ENCODE assay signal across 1 cellular context in the genomic region with DNA sequence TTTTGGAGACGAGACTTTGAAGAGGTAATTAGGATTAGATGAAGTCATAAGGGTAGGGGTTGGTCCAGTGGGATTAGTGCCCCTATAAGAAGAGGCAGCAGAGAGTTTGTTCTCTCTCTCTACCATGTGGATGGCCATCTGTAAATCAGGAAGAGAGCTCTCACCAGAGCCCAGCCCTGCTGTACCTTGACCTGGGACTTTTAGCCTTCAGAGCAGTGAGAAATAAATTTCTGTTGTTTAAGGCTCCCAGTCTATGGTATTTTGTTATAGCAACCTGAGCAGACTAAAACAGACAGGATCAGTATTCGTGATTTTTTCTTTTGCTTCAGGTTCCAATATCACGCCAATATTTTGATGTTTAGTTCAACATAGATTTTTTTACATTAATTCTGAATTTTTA.
TF ChIP-seq lines count a peak whose summit lies in the region.

No MANE protein-coding gene starts in this region.

TF ChIP-seq in HepG2, 621 proteins besides CTCF, POLR2A, EP300 and RAD21 (continues in another document):
- TF ChIP-seq SOX13 (IDR thresholded peaks at IDR 0.05), result no peak
- peak in 1 of 2 experiments; percentile 27; a peak in 1 of 4 replicates for TF ChIP-seq SOX13 (CRISPR knock-in tag; conservative IDR thresholded peaks at IDR 0.05 in 1 of 2, IDR thresholded peaks at IDR 0.05 in 1 of 2)
- TF ChIP-seq JUNB (CRISPR knock-in tag; IDR thresholded peaks at IDR 0.05; ENCODE audit: borderline replicate concordance), result no peak
- TF ChIP-seq, protein P1, sequence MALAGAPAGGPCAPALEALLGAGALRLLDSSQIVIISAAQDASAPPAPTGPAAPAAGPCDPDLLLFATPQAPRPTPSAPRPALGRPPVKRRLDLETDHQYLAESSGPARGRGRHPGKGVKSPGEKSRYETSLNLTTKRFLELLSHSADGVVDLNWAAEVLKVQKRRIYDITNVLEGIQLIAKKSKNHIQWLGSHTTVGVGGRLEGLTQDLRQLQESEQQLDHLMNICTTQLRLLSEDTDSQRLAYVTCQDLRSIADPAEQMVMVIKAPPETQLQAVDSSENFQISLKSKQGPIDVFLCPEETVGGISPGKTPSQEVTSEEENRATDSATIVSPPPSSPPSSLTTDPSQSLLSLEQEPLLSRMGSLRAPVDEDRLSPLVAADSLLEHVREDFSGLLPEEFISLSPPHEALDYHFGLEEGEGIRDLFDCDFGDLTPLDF (CRISPR knock-in tag; IDR thresholded peaks at IDR 0.05), result no peak
- no peak for TF ChIP-seq REPIN1 (CRISPR knock-in tag; IDR thresholded peaks at IDR 0.05; ENCODE audit: borderline replicate concordance, low read depth)
- TF ChIP-seq NFKB2 (CRISPR knock-in tag; IDR thresholded peaks at IDR 0.05; ENCODE audit: borderline replicate concordance), result no peak
- TF ChIP-seq TGIF2 (CRISPR knock-in tag; IDR thresholded peaks at IDR 0.05), result no peak
- no peak for TF ChIP-seq ZNF414 (CRISPR knock-in tag; IDR thresholded peaks at IDR 0.05)
- no peak for TF ChIP-seq TFDP1 (CRISPR knock-in tag; IDR thresholded peaks at IDR 0.05; ENCODE audit: borderline replicate concordance)
- TF ChIP-seq CENPX (CRISPR knock-in tag; IDR thresholded peaks at IDR 0.05), result no peak
- TF ChIP-seq HNF4A (CRISPR knock-in tag; IDR thresholded peaks at IDR 0.05), result peak; percentile 87
- TF ChIP-seq ZFAT (CRISPR knock-in tag; conservative IDR thresholded peaks at IDR 0.05), result no peak
- TF ChIP-seq, protein P2, sequence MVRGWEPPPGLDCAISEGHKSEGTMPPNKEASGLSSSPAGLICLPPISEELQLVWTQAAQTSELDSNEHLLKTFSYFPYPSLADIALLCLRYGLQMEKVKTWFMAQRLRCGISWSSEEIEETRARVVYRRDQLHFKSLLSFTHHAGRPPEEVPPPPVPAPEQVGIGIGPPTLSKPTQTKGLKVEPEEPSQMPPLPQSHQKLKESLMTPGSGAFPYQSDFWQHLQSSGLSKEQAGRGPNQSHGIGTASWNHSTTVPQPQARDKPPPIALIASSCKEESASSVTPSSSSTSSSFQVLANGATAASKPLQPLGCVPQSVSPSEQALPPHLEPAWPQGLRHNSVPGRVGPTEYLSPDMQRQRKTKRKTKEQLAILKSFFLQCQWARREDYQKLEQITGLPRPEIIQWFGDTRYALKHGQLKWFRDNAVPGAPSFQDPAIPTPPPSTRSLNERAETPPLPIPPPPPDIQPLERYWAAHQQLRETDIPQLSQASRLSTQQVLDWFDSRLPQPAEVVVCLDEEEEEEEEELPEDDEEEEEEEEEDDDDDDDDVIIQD (CRISPR knock-in tag; IDR thresholded peaks at IDR 0.05; ENCODE audit: low read depth), result peak; percentile 54; the same call in 1 of the 2 replicates
- TF ChIP-seq, protein P3, sequence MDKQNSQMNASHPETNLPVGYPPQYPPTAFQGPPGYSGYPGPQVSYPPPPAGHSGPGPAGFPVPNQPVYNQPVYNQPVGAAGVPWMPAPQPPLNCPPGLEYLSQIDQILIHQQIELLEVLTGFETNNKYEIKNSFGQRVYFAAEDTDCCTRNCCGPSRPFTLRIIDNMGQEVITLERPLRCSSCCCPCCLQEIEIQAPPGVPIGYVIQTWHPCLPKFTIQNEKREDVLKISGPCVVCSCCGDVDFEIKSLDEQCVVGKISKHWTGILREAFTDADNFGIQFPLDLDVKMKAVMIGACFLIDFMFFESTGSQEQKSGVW (CRISPR knock-in tag; IDR thresholded peaks at IDR 0.05; ENCODE audit: borderline replicate concordance), result no peak
- no peak for TF ChIP-seq ZNF160 (CRISPR knock-in tag; IDR thresholded peaks at IDR 0.05)
- TF ChIP-seq, protein P4, sequence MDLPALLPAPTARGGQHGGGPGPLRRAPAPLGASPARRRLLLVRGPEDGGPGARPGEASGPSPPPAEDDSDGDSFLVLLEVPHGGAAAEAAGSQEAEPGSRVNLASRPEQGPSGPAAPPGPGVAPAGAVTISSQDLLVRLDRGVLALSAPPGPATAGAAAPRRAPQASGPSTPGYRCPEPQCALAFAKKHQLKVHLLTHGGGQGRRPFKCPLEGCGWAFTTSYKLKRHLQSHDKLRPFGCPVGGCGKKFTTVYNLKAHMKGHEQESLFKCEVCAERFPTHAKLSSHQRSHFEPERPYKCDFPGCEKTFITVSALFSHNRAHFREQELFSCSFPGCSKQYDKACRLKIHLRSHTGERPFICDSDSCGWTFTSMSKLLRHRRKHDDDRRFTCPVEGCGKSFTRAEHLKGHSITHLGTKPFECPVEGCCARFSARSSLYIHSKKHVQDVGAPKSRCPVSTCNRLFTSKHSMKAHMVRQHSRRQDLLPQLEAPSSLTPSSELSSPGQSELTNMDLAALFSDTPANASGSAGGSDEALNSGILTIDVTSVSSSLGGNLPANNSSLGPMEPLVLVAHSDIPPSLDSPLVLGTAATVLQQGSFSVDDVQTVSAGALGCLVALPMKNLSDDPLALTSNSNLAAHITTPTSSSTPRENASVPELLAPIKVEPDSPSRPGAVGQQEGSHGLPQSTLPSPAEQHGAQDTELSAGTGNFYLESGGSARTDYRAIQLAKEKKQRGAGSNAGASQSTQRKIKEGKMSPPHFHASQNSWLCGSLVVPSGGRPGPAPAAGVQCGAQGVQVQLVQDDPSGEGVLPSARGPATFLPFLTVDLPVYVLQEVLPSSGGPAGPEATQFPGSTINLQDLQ (CRISPR knock-in tag; IDR thresholded peaks at IDR 0.05), result no peak
- no peak for TF ChIP-seq BRD4 (CRISPR knock-in tag; IDR thresholded peaks at IDR 0.05)
- TF ChIP-seq ZNF143 (CRISPR knock-in tag; IDR thresholded peaks at IDR 0.05), result no peak
- no peak for TF ChIP-seq POLR2AphosphoS2 (IDR thresholded peaks at IDR 0.05; ENCODE audit: low read depth, low read length)
- TF ChIP-seq GLI4 (CRISPR knock-in tag; IDR thresholded peaks at IDR 0.05; ENCODE audit: borderline replicate concordance), result no peak
- TF ChIP-seq ZNF775 (CRISPR knock-in tag; IDR thresholded peaks at IDR 0.05; ENCODE audit: borderline replicate concordance), result no peak
- peak; percentile 43; the same call in 1 of the 2 replicates for TF ChIP-seq NCOR1 (IDR thresholded peaks at IDR 0.05; ENCODE audit: borderline replicate concordance, low read length)
- TF ChIP-seq ZFP36 (IDR thresholded peaks at IDR 0.05; ENCODE audit: borderline replicate concordance, low read depth, low read length, partially characterized antibody), result no peak
- TF ChIP-seq ZNF24 (IDR thresholded peaks at IDR 0.05), result no peak
- TF ChIP-seq ZNF614 (CRISPR knock-in tag; IDR thresholded peaks at IDR 0.05; ENCODE audit: borderline replicate concordance), result 0 out of 2 replicates have a peak, but pooled peaks have one; percentile 16
- TF ChIP-seq ZNF720 (CRISPR knock-in tag; IDR thresholded peaks at IDR 0.05), result no peak
- TF ChIP-seq, protein P5, sequence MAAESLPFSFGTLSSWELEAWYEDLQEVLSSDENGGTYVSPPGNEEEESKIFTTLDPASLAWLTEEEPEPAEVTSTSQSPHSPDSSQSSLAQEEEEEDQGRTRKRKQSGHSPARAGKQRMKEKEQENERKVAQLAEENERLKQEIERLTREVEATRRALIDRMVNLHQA (CRISPR knock-in tag; IDR thresholded peaks at IDR 0.05), result no peak
- no peak for TF ChIP-seq POGZ (CRISPR knock-in tag; IDR thresholded peaks at IDR 0.05)
- TF ChIP-seq ZBTB14 (CRISPR knock-in tag; IDR thresholded peaks at IDR 0.05), result no peak
- no peak for TF ChIP-seq ZFP36L2 (CRISPR knock-in tag; IDR thresholded peaks at IDR 0.05)
- peak; percentile 90 for TF ChIP-seq ZNF12 (CRISPR knock-in tag; IDR thresholded peaks at IDR 0.05)
- TF ChIP-seq ARID2 (CRISPR knock-in tag; IDR thresholded peaks at IDR 0.05; ENCODE audit: borderline replicate concordance), result no peak
- TF ChIP-seq ZMYM4 (CRISPR knock-in tag; IDR thresholded peaks at IDR 0.05), result peak; percentile 41; the same call in 1 of the 2 replicates
- TF ChIP-seq TOPORS (CRISPR knock-in tag; IDR thresholded peaks at IDR 0.05), result no peak
- no peak; the same call in 1 of the 2 replicates for TF ChIP-seq FOXJ3 (CRISPR knock-in tag; IDR thresholded peaks at IDR 0.05; ENCODE audit: borderline replicate concordance)
- no peak for TF ChIP-seq RFX1 (IDR thresholded peaks at IDR 0.05)
- TF ChIP-seq FOXK1 (CRISPR knock-in tag; IDR thresholded peaks at IDR 0.05; ENCODE audit: borderline replicate concordance, low read depth), result no peak
- TF ChIP-seq SALL1 (CRISPR knock-in tag; IDR thresholded peaks at IDR 0.05), result peak; percentile 16; the same call in 1 of the 2 replicates
- TF ChIP-seq ZNF225 (CRISPR knock-in tag; IDR thresholded peaks at IDR 0.05), result no peak
- TF ChIP-seq, protein P6, sequence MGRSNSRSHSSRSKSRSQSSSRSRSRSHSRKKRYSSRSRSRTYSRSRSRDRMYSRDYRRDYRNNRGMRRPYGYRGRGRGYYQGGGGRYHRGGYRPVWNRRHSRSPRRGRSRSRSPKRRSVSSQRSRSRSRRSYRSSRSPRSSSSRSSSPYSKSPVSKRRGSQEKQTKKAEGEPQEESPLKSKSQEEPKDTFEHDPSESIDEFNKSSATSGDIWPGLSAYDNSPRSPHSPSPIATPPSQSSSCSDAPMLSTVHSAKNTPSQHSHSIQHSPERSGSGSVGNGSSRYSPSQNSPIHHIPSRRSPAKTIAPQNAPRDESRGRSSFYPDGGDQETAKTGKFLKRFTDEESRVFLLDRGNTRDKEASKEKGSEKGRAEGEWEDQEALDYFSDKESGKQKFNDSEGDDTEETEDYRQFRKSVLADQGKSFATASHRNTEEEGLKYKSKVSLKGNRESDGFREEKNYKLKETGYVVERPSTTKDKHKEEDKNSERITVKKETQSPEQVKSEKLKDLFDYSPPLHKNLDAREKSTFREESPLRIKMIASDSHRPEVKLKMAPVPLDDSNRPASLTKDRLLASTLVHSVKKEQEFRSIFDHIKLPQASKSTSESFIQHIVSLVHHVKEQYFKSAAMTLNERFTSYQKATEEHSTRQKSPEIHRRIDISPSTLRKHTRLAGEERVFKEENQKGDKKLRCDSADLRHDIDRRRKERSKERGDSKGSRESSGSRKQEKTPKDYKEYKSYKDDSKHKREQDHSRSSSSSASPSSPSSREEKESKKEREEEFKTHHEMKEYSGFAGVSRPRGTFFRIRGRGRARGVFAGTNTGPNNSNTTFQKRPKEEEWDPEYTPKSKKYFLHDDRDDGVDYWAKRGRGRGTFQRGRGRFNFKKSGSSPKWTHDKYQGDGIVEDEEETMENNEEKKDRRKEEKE (IDR thresholded peaks at IDR 0.05), result no peak
- TF ChIP-seq TBP (CRISPR knock-in tag; IDR thresholded peaks at IDR 0.05), result no peak
- TF ChIP-seq MTA1 (CRISPR knock-in tag; IDR thresholded peaks at IDR 0.05; ENCODE audit: borderline replicate concordance), result no peak
- TF ChIP-seq ZNF790 (CRISPR knock-in tag; IDR thresholded peaks at IDR 0.05; ENCODE audit: borderline replicate concordance), result no peak
- TF ChIP-seq ZNF543 (CRISPR knock-in tag; IDR thresholded peaks at IDR 0.05), result no peak
- no peak for TF ChIP-seq ZNF256 (CRISPR knock-in tag; conservative IDR thresholded peaks at IDR 0.05)
- no peak for TF ChIP-seq DZIP1 (CRISPR knock-in tag; IDR thresholded peaks at IDR 0.05)
- TF ChIP-seq TRAFD1 (CRISPR knock-in tag; IDR thresholded peaks at IDR 0.05; ENCODE audit: borderline replicate concordance), result no peak
- no peak for TF ChIP-seq HNRNPK (IDR thresholded peaks at IDR 0.05; ENCODE audit: low read depth, low read length, poor library complexity, severe bottlenecking)
